ENCODE assay signal across 24 cellular contexts in genomic region chr21:46664316-46664995, GRCh38. TPM values are rescaled to one million over a fixed set of nuclear protein-coding genes. Genes with fewer than 3 reads are reported as not detected.
"Had no signal": no experiment of that assay in that cellular context is flagged by ENCODE, and none has a peak within 500 bp of the region (broad histone marks: within the 10 kb centered on the region; RNA-seq: fewer than 3 reads in every experiment).

No MANE protein-coding gene starts in this region.

- ATAC-seq: activated CD8-positive, alpha-beta memory T cell treated with anti-CD3 and anti-CD28 coated beads, Interleukin-2, amount 10 ng/mL, durations not matched to agents 7 days and 5 days; activated CD8-positive, alpha-beta T cell treated with anti-CD3 and anti-CD28 coated beads, Interleukin-2, amount 10 ng/mL, durations not matched to agents 7 days and 5 days; activated naive CD8-positive, alpha-beta T cell treated with anti-CD3 and anti-CD28 coated beads, Interleukin-2, amount 50 U/mL, for 24 hours; gastroesophageal sphincter; left cardiac atrium; naive thymus-derived CD4-positive, alpha-beta T cell; right cardiac atrium had no signal

- FAIRE-seq: colon had no signal

- H3K79me2 ChIP-seq: hepatocyte had no signal

- H2AFZ ChIP-seq: hepatocyte, neural progenitor cell had no signal

- H3K36me3 ChIP-seq: neural progenitor cell had no signal

- H3K4me3 ChIP-seq: gastroesophageal sphincter, hepatocyte, neural progenitor cell, tibial nerve had no signal

- H3K27me3 ChIP-seq: hepatocyte, tibial nerve had no signal

- H3K9me3 ChIP-seq: gastroesophageal sphincter, tibial nerve had no signal

- H3K9ac ChIP-seq: neural progenitor cell had no signal

- H3K4me2 ChIP-seq: hepatocyte, neural progenitor cell had no signal

- DNase-seq: activated CD8-positive, alpha-beta memory T cell treated with anti-CD3 and anti-CD28 coated beads, Interleukin-2, amount 10 ng/mL, durations not matched to agents 7 days and 5 days; activated CD8-positive, alpha-beta T cell treated with anti-CD3 and anti-CD28 coated beads, Interleukin-2, amount 10 ng/mL, durations not matched to agents 7 days and 5 days; activated naive CD8-positive, alpha-beta T cell treated with anti-CD3 and anti-CD28 coated beads, Interleukin-2, amount 50 U/mL, for 24 hours; activated T-cell treated with anti-CD3 and anti-CD28 coated beads, Interleukin-2, amount 50 U/mL, for 48 hours; amygdala; effector memory CD4-positive, alpha-beta T cell; erythroblast; left cardiac atrium; naive thymus-derived CD4-positive, alpha-beta T cell; posterior cingulate gyrus; right cardiac atrium; stimulated activated CD4-positive, alpha-beta T cell treated with anti-CD3 and anti-CD28 coated beads, Interleukin-2, amount 100 ng/mL, for 48 hours; stimulated activated naive CD4-positive, alpha-beta T cell treated with Interleukin-2 at 50 U/mL for 16 hours; T-helper 2 cell had no signal

- H3K27ac ChIP-seq: gastroesophageal sphincter, hepatocyte, neural progenitor cell, tibial nerve had no signal

RNA-seq across cellular contexts. Expression of gene S100B, which starts 59.6 kb away (rescaled TPM):
- total RNA-seq: activated T-helper 2 cell treated with anti-CD3 and anti-CD28 coated beads, Interferon-gamma antibody, Interleukin-2, Interleukin-4, amounts not matched to agents 10 μg/mL and 5 μg/mL and 100 μg/mL, durations not matched to agents 14 hours and 24 hours and 36 hours; dermis microvascular lymphatic vessel endothelial cell; fibroblast of lung; fibroblast of villous mesenchyme; hepatocyte had no signal
- polyA plus RNA-seq: hepatocyte, keratinocyte had no signal
